ENCODE assay signal across 16 cellular contexts in the genomic region with DNA sequence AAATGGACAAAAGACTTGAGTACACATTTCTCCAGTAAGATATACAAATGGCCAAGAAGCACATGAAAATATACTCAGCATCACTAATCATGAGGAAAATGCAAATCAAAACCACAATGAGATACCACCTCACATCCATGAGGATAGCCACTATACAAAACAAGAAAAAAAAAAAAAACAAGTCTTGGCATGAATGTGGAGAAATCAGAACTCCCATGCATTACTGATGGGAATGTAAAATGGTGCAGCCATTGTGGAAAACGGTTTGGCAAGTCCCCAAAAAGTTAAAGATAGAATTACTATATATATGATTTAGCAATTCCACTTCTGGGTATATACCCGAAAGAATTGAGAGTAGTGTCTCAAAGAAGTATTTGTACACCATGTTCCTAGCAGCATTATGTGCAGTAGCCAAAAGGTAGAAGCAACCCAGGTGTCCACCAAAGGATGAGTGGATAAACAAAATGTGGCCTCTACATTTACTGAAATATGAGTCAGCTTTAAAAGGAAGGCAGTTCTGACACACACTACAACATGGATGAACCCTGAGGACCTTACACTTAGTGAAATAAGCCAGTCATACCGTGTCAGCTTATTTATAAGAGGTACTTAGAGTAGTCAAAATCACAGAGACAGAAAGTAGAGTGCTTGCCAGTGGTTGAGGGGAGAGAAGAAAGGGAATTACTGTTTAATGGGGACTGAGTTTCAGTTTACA.
DNase-seq lines count a peak whose midpoint lies in the region; ATAC-seq and TF ChIP-seq lines count a peak whose summit lies in the region.
"Had no signal": no experiment of that assay in that cellular context is flagged by ENCODE, and none has a peak within 500 bp of the region (broad histone marks: within the 10 kb centered on the region; RNA-seq: fewer than 3 reads in every experiment).

No MANE protein-coding gene starts in this region.

- ATAC-seq in GM19467 (IDR thresholded peaks at IDR 0.05; ENCODE audit: unreplicated experiment) = no peak
- ATAC-seq: naive thymus-derived CD4-positive, alpha-beta T cell had no signal

- no peak for TF ChIP-seq EP300 in tibial nerve (IDR thresholded peaks at IDR 0.05)

- no peak for TF ChIP-seq POLR2A in tibial nerve (IDR thresholded peaks at IDR 0.05)

- TF ChIP-seq CTCF in cardiac muscle cell (IDR thresholded peaks at IDR 0.05; ENCODE audit: low read depth, low read length) (no peak), fibroblast of the aortic adventitia (IDR thresholded peaks at IDR 0.05; ENCODE audit: insufficient read depth, low read length) (no peak), tibial nerve (IDR thresholded peaks at IDR 0.05) (no peak)

- H3K9me3 Mint-ChIP-seq in activated T-helper 1 cell treated with anti-CD3 and anti-CD28 coated beads, Interleukin-12 subunit alpha, Interleukin-12 subunit beta, Interleukin-2, Interleukin-4 antibody, amounts not matched to agents 30 ng/mL and 10 ng/mL and 1 ng/mL, durations not matched to agents 14 hours and 24 hours and 36 hours = no peaks in the 10 kb centered on the region

- no peaks in the 10 kb centered on the region for H3K9me3 ChIP-seq in cardiac muscle cell (ENCODE audit: low read depth)
- H3K9me3 ChIP-seq in SJSA1 (replicated peaks) = no peaks in the 10 kb centered on the region
- H3K9me3 ChIP-seq in tibial nerve = no peaks in the 10 kb centered on the region
- H3K9me3 ChIP-seq: spleen, uterus had no signal

- WGBS in tibial nerve, 2 donors = 64 to 87% methylated on average over 3 of the region's 3 CpGs

- H3K27me3 ChIP-seq in cardiac muscle cell (no peaks in the 10 kb centered on the region), SJSA1 (replicated peaks) (no peaks in the 10 kb centered on the region), tibial nerve (no peaks in the 10 kb centered on the region)
- H3K27me3 ChIP-seq: spleen, uterus had no signal

- no peak overlapping the region for H3K4me3 Mint-ChIP-seq in activated T-helper 1 cell treated with anti-CD3 and anti-CD28 coated beads, Interleukin-12 subunit alpha, Interleukin-12 subunit beta, Interleukin-2, Interleukin-4 antibody, amounts not matched to agents 30 ng/mL and 10 ng/mL and 1 ng/mL, durations not matched to agents 14 hours and 24 hours and 36 hours
- H3K4me3 Mint-ChIP-seq: naive thymus-derived CD4-positive, alpha-beta T cell had no signal

- peak; percentile 11 to 24 for DNase-seq in cardiac muscle cell (ENCODE audit: low read depth in 1 of 2, low spot score in 1 of 2)
- no peak for DNase-seq in cardiac septum (ENCODE audit: low spot score)
- DNase-seq in SJSA1 (ENCODE audit: low read depth in 1 of 2, low spot score in 2 of 2) = peak in 1 of 2 experiments; percentile 28
- peak; percentile 33 for DNase-seq in fibroblast of the aortic adventitia (ENCODE audit: low read depth)
- no peak for DNase-seq in NCI-H128 (lab: John Stamatoyannopoulos, UW; ENCODE audit: unreplicated experiment)
- no peak for DNase-seq in activated T-helper 1 cell treated with anti-CD3 and anti-CD28 coated beads, Interleukin-12 subunit alpha, Interleukin-12 subunit beta, Interleukin-2, Interleukin-4 antibody, amounts not matched to agents 30 ng/mL and 10 ng/mL and 1 ng/mL, durations not matched to agents 14 hours and 24 hours and 36 hours (ENCODE audit: low spot score)
- DNase-seq in tibial nerve (ENCODE audit: low spot score in 2 of 2) = no peak
- DNase-seq: activated CD4-positive, alpha-beta T cell treated with anti-CD3 and anti-CD28 coated beads for 1 hour; DND-41; KG1; naive thymus-derived CD4-positive, alpha-beta T cell; NCI-H345; SIG-M5; spleen; uterus had no signal

- peaks cover 8% of the 10 kb centered on the region for H3K36me3 Mint-ChIP-seq in activated T-helper 1 cell treated with anti-CD3 and anti-CD28 coated beads, Interleukin-12 subunit alpha, Interleukin-12 subunit beta, Interleukin-2, Interleukin-4 antibody, amounts not matched to agents 30 ng/mL and 10 ng/mL and 1 ng/mL, durations not matched to agents 14 hours and 24 hours and 36 hours (ENCODE audit: low read depth)

- peaks cover 5% of the 10 kb centered on the region for H3K4me1 Mint-ChIP-seq in activated T-helper 1 cell treated with anti-CD3 and anti-CD28 coated beads, Interleukin-12 subunit alpha, Interleukin-12 subunit beta, Interleukin-2, Interleukin-4 antibody, amounts not matched to agents 30 ng/mL and 10 ng/mL and 1 ng/mL, durations not matched to agents 14 hours and 24 hours and 36 hours (ENCODE audit: low read depth)

- H3K4me3 ChIP-seq in cardiac muscle cell (no peak overlapping the region), SJSA1 (no peak overlapping the region), fibroblast of the aortic adventitia (ENCODE audit: low read depth, low read length) (no peak overlapping the region), tibial nerve (no peak overlapping the region)
- H3K4me3 ChIP-seq: spleen, uterus had no signal

- H3K4me1 ChIP-seq in cardiac muscle cell (ENCODE audit: low read depth) = no peaks in the 10 kb centered on the region
- peaks cover 17% of the 10 kb centered on the region for H3K4me1 ChIP-seq in SJSA1 (replicated peaks)
- no peaks in the 10 kb centered on the region for H3K4me1 ChIP-seq in tibial nerve
- H3K4me1 ChIP-seq: spleen, uterus had no signal

- no peaks in the 10 kb centered on the region for H3K27me3 Mint-ChIP-seq in activated T-helper 1 cell treated with anti-CD3 and anti-CD28 coated beads, Interleukin-12 subunit alpha, Interleukin-12 subunit beta, Interleukin-2, Interleukin-4 antibody, amounts not matched to agents 30 ng/mL and 10 ng/mL and 1 ng/mL, durations not matched to agents 14 hours and 24 hours and 36 hours (ENCODE audit: insufficient read depth)
- H3K27me3 Mint-ChIP-seq: naive thymus-derived CD4-positive, alpha-beta T cell had no signal

- no peaks in the 10 kb centered on the region for H3K36me3 ChIP-seq in cardiac muscle cell
- H3K36me3 ChIP-seq in SJSA1 = peaks cover 62% of the 10 kb centered on the region
- H3K36me3 ChIP-seq in tibial nerve = peaks cover 0 to 14% (median 0%) of the 10 kb centered on the region in 3 donors
- H3K36me3 ChIP-seq: uterus had no signal

- H3K27ac Mint-ChIP-seq in activated T-helper 1 cell treated with anti-CD3 and anti-CD28 coated beads, Interleukin-12 subunit alpha, Interleukin-12 subunit beta, Interleukin-2, Interleukin-4 antibody, amounts not matched to agents 30 ng/mL and 10 ng/mL and 1 ng/mL, durations not matched to agents 14 hours and 24 hours and 36 hours = no peak overlapping the region
- H3K27ac Mint-ChIP-seq: naive thymus-derived CD4-positive, alpha-beta T cell had no signal

- H3K27ac ChIP-seq in cardiac muscle cell (peak overlapping the region; percentile 44), SJSA1 (peak overlapping the region; percentile 55), tibial nerve (no peak overlapping the region)
- H3K27ac ChIP-seq: spleen, uterus had no signal

- intact Hi-C loops in cardiac septum (cut with DNase I) = no loop called here
- intact Hi-C loops in activated T-helper 1 cell treated with anti-CD3 and anti-CD28 coated beads, Interleukin-12 subunit alpha, Interleukin-12 subunit beta, Interleukin-2, Interleukin-4 antibody, amounts not matched to agents 30 ng/mL and 10 ng/mL and 1 ng/mL, durations not matched to agents 14 hours and 24 hours and 36 hours (cut with micrococcal nuclease) = no loop called here

Comparison
In these comparisons a context has a peak if more than half of its experiments do, and no peak if none do; other contexts are left out.
1. DNase-seq: peak in cardiac muscle cell (2 of 2) and fibroblast of the aortic adventitia (single experiment); none in cardiac septum (single experiment), NCI-H128 (single experiment), activated T-helper 1 cell treated with anti-CD3 and anti-CD28 coated beads, Interleukin-12 subunit alpha, Interleukin-12 subunit beta, Interleukin-2, Interleukin-4 antibody, amounts not matched to agents 30 ng/mL and 10 ng/mL and 1 ng/mL, durations not matched to agents 14 hours and 24 hours and 36 hours (single experiment) and tibial nerve (0 of 2).
2. H3K27ac ChIP-seq: peak in cardiac muscle cell (single experiment) and SJSA1 (single experiment); none in tibial nerve (0 of 4).